22 cellular contexts compared by ENCODE assay signal in the genomic region with DNA sequence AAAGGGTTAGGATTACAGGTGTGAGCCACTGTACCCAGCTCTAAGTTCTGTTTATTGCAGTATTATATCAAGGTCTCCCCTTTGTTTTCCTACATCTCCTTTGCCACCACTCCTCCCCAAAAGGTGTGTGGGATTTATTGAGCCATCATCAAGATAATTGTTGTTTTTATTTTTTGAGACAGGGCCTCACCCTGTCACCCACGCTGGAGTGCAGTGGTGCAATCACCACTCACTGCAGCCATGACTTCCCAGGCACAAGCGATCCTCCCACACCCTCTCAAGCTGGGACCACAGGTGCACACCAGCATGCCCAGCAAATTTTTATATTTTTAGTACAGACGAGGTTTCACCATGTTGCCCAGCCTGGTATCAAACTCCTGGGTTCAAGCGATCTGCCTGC. TPM values are rescaled to one million over a fixed set of nuclear protein-coding genes. Genes with fewer than 3 reads are reported as not detected.
DNase-seq lines count a peak whose midpoint lies in the region; ATAC-seq and TF ChIP-seq lines count a peak whose summit lies in the region.
"Had no signal": no experiment of that assay in that cellular context is flagged by ENCODE, and none has a peak within 500 bp of the region (broad histone marks: within the 10 kb centered on the region; RNA-seq: fewer than 3 reads in every experiment).

No MANE protein-coding gene starts in this region.

- H3K9me3 Mint-ChIP-seq in GM23338 (peaks cover 9% of the 10 kb centered on the region; the same call in 2 of the 3 replicates), endodermal cell (peaks cover 13% of the 10 kb centered on the region), progenitor cell of endocrine pancreas (ENCODE audit: low read depth) (peaks cover 2% of the 10 kb centered on the region)

- H3K27me3 Mint-ChIP-seq in GM23338 (ENCODE audit: insufficient read depth, low read depth, poor library complexity) (peaks cover 3% of the 10 kb centered on the region), endodermal cell (ENCODE audit: insufficient read depth) (no peaks in the 10 kb centered on the region), progenitor cell of endocrine pancreas (no peaks in the 10 kb centered on the region)
- H3K27me3 Mint-ChIP-seq: CD4-positive, alpha-beta memory T cell had no signal

- no peak overlapping the region for H3K4me2 ChIP-seq in GM23338

- H2AFZ ChIP-seq in GM23338: no peak overlapping the region

- WGBS in endodermal cell (ENCODE audit: insufficient coverage in 1 of 2, insufficient read length in 1 of 2), 2 experiments: 90 to 91% methylated on average over 3 to 4 of the region's 4 CpGs
- 90% methylated on average over 4 of the region's 4 CpGs for WGBS in suprapubic skin

- H3K9me3 ChIP-seq in endodermal cell (ENCODE audit: control insufficient read depth, low read length): no peaks in the 10 kb centered on the region
- H3K9me3 ChIP-seq in suprapubic skin: no peaks in the 10 kb centered on the region
- H3K9me3 ChIP-seq: HAP-1 had no signal

- ATAC-seq in GM23338 (no peak), Right ventricle myocardium inferior (no peak), HG03097 (IDR thresholded peaks at IDR 0.05; ENCODE audit: low FRiP score, unreplicated experiment) (no peak), GM21390 (IDR thresholded peaks at IDR 0.05; ENCODE audit: unreplicated experiment) (no peak)

- H3K36me3 ChIP-seq in GM23338 (ENCODE audit: insufficient read depth): no peaks in the 10 kb centered on the region
- no peaks in the 10 kb centered on the region for H3K36me3 ChIP-seq in endodermal cell (ENCODE audit: control insufficient read depth, insufficient read depth, low read length)
- H3K36me3 ChIP-seq in suprapubic skin: no peaks in the 10 kb centered on the region
- H3K36me3 ChIP-seq: HAP-1 had no signal

- TF ChIP-seq POLR2A in suprapubic skin (IDR thresholded peaks at IDR 0.05): no peak

- H3K4me3 ChIP-seq in GM23338: no peak overlapping the region
- H3K4me3 ChIP-seq in endodermal cell (ENCODE audit: low read length): no peak overlapping the region
- no peak overlapping the region for H3K4me3 ChIP-seq in suprapubic skin
- H3K4me3 ChIP-seq: HAP-1 had no signal

- TF ChIP-seq CTCF in GM23338 (conservative IDR thresholded peaks at IDR 0.05; ENCODE audit: low read depth in 2 of 2): no peak
- TF ChIP-seq CTCF in endodermal cell (conservative IDR thresholded peaks at IDR 0.05): no peak
- no peak for TF ChIP-seq CTCF in progenitor cell of endocrine pancreas (IDR thresholded peaks at IDR 0.05; ENCODE audit: unreplicated experiment)
- no peak for TF ChIP-seq CTCF in suprapubic skin (IDR thresholded peaks at IDR 0.05)

- intact Hi-C loops in Right ventricle myocardium inferior (cut with DNase I): no loop called here

- H3K4me1 ChIP-seq in GM23338 (ENCODE audit: insufficient read depth) (no peaks in the 10 kb centered on the region), endodermal cell (ENCODE audit: control insufficient read depth, insufficient read depth, low read length) (no peaks in the 10 kb centered on the region), suprapubic skin (peaks cover 2% of the 10 kb centered on the region)

- H3K9me2 ChIP-seq in GM23338 (ENCODE audit: insufficient read depth): no peaks in the 10 kb centered on the region

- H3K27ac Mint-ChIP-seq in GM23338: peak overlapping the region; percentile 71; the same call in 1 of the 2 replicates
- peak overlapping the region; percentile 73 for H3K27ac Mint-ChIP-seq in endodermal cell
- H3K27ac Mint-ChIP-seq in progenitor cell of endocrine pancreas: peak overlapping the region; percentile 74

- H3K79me2 ChIP-seq in GM23338 (replicated peaks; ENCODE audit: insufficient read depth): no peaks in the 10 kb centered on the region

- H3K4me1 Mint-ChIP-seq in GM23338 (no peaks in the 10 kb centered on the region; the same call in 2 of the 3 replicates), endodermal cell (no peaks in the 10 kb centered on the region), progenitor cell of endocrine pancreas (ENCODE audit: low read depth) (no peaks in the 10 kb centered on the region)
- H3K4me1 Mint-ChIP-seq: CD4-positive, alpha-beta memory T cell had no signal

- no peak overlapping the region for H3K4me3 Mint-ChIP-seq in GM23338
- H3K4me3 Mint-ChIP-seq in endodermal cell: no peak overlapping the region
- no peak overlapping the region for H3K4me3 Mint-ChIP-seq in progenitor cell of endocrine pancreas (ENCODE audit: low read depth)
- H3K4me3 Mint-ChIP-seq: CD4-positive, alpha-beta memory T cell had no signal

- no peak overlapping the region for H3K9ac ChIP-seq in endodermal cell (ENCODE audit: extremely low read depth, low read length, poor library complexity, severe bottlenecking)

- H3K27me3 ChIP-seq in GM23338 (ENCODE audit: insufficient read depth) (no peaks in the 10 kb centered on the region), endodermal cell (ENCODE audit: control insufficient read depth, insufficient read depth, low read length, poor library complexity, severe bottlenecking) (no peaks in the 10 kb centered on the region), suprapubic skin (no peaks in the 10 kb centered on the region)

- H3K36me3 Mint-ChIP-seq in GM23338 (ENCODE audit: low read depth): peaks cover 18% of the 10 kb centered on the region
- peaks cover 12% of the 10 kb centered on the region for H3K36me3 Mint-ChIP-seq in endodermal cell (ENCODE audit: low read depth)
- peaks cover 7% of the 10 kb centered on the region for H3K36me3 Mint-ChIP-seq in progenitor cell of endocrine pancreas (ENCODE audit: insufficient read depth)

- no peaks in the 10 kb centered on the region for H3F3A ChIP-seq in GM23338 (replicated peaks; ENCODE audit: low read depth)

- DNase-seq in GM23338 (ENCODE audit: low spot score) (no peak), endodermal cell (no peak), progenitor cell of endocrine pancreas (ENCODE audit: low spot score, unreplicated experiment) (no peak), suprapubic skin (ENCODE audit: low spot score in 2 of 2) (no peak), Right ventricle myocardium inferior (ENCODE audit: missing footprints) (no peak)
- DNase-seq in activated CD4-positive, alpha-beta T cell treated with anti-CD3 and anti-CD28 coated beads, Interleukin-2, amount 50 U/mL, for 1 hour: no peak
- DNase-seq: C1 segment of cervical spinal cord; Calu3; CD4-positive, alpha-beta memory T cell; COR-L47; DMS153; DMS79; GF-D8 had no signal

- peaks cover 17% of the 10 kb centered on the region; the same call in 1 of the 2 replicates for H4K20me1 ChIP-seq in GM23338 (replicated peaks; ENCODE audit: insufficient read depth)

- no peak overlapping the region for H3K27ac ChIP-seq in GM23338 (ENCODE audit: low read depth)
- no peak overlapping the region for H3K27ac ChIP-seq in endodermal cell (ENCODE audit: low read depth, low read length)
- peak overlapping the region; percentile 29 for H3K27ac ChIP-seq in suprapubic skin

- TF ChIP-seq EP300 in suprapubic skin (IDR thresholded peaks at IDR 0.05): no peak

TF ChIP-seq in GM23338, 12 proteins besides CTCF, POLR2A, EP300 and RAD21 (continues in another document):
- TF ChIP-seq POLR2AphosphoS5 (IDR thresholded peaks at IDR 0.05; ENCODE audit: low read depth) (no peak), NANOG (IDR thresholded peaks at IDR 0.05; ENCODE audit: borderline replicate concordance) (no peak), ZNF114 (CRISPR knock-in tag; IDR thresholded peaks at IDR 0.05) (no peak)

RNA-seq across cellular contexts. Expression of gene SLC31A1, which starts 24.6 kb away (rescaled TPM):
- 32.1 and 33.3 TPM in 2 replicates for total RNA-seq in GM23338 (2014; rRNA removed; shearing (Covaris generic))
- 14.5 and 15.0 TPM in 2 replicates for polyA plus RNA-seq in GM23338 (2016; fragmentation: Nextera tagmentation; extraction: Ambion mirVana)
- 10 to 100 TPM; 29.1 to 32.4 TPM for total RNA-seq in endodermal cell
- polyA plus RNA-seq in endodermal cell (2013, experiment 1 of 2): 20.6 TPM
- polyA plus RNA-seq in endodermal cell (2013, experiment 2 of 2): 22.7 TPM
- 28.2 and 28.5 TPM in 2 replicates for total RNA-seq in progenitor cell of endocrine pancreas
- 10 to 100 TPM; 17.1 to 46.3 (median 27.2) TPM for total RNA-seq in suprapubic skin
- total RNA-seq in Right ventricle myocardium inferior: 12.0 TPM

RNA-seq across cellular contexts. Expression of gene FKBP15, which starts 24.8 kb away (rescaled TPM):
- total RNA-seq in GM23338 (2014; rRNA removed; shearing (Covaris generic)): 14.9 and 15.2 TPM in 2 replicates
- polyA plus RNA-seq in GM23338 (2016; fragmentation: Nextera tagmentation; extraction: Ambion mirVana): 7.6 and 7.9 TPM in 2 replicates
- total RNA-seq in endodermal cell (10 to 100 TPM; 17.1 to 19.6 TPM), progenitor cell of endocrine pancreas (26.9 and 29.3 TPM in 2 replicates), suprapubic skin (10 to 100 TPM; 26.2 to 45.7 (median 30.5) TPM), Right ventricle myocardium inferior (19.4 TPM)
- 15.6 TPM for polyA plus RNA-seq in endodermal cell (2013, experiment 1 of 2)
- polyA plus RNA-seq in endodermal cell (2013, experiment 2 of 2): 15.2 TPM

RNA-seq across cellular contexts. Expression of gene CDC26, which starts 29.5 kb away (rescaled TPM):
- 34.9 and 45.1 TPM in 2 replicates for total RNA-seq in GM23338 (2014; rRNA removed; shearing (Covaris generic))
- polyA plus RNA-seq in GM23338 (2016; fragmentation: Nextera tagmentation; extraction: Ambion mirVana): 85.0 and 112 TPM in 2 replicates
- total RNA-seq in endodermal cell (10 to 100 TPM; 34.7 to 39.7 TPM), progenitor cell of endocrine pancreas (33.0 and 36.6 TPM in 2 replicates), suprapubic skin (10 to 100 TPM; 18.8 to 21.9 (median 20.4) TPM), Right ventricle myocardium inferior (38.3 TPM)
- polyA plus RNA-seq in endodermal cell (2013, experiment 1 of 2): 32.5 TPM
- 33.9 TPM for polyA plus RNA-seq in endodermal cell (2013, experiment 2 of 2)

RNA-seq across cellular contexts. Expression of gene PRPF4, which starts 29.6 kb away (rescaled TPM):
- total RNA-seq in GM23338 (2014; rRNA removed; shearing (Covaris generic)): 31.3 and 34.6 TPM in 2 replicates
- 18.7 and 19.2 TPM in 2 replicates for polyA plus RNA-seq in GM23338 (2016; fragmentation: Nextera tagmentation; extraction: Ambion mirVana)
- total RNA-seq in endodermal cell (10 to 100 TPM; 35.7 to 36.0 TPM), progenitor cell of endocrine pancreas (33.6 and 35.1 TPM in 2 replicates), suprapubic skin (10 to 100 TPM; 13.6 to 21.3 (median 17.6) TPM), Right ventricle myocardium inferior (11.0 TPM)
- 28.4 TPM for polyA plus RNA-seq in endodermal cell (2013, experiment 1 of 2)
- polyA plus RNA-seq in endodermal cell (2013, experiment 2 of 2): 26.7 TPM

RNA-seq across cellular contexts. Expression of gene RNF183, which starts 57.3 kb away (rescaled TPM):
- total RNA-seq in GM23338 (2014; rRNA removed; shearing (Covaris generic)): not detected in 2 replicates
- polyA plus RNA-seq in GM23338 (2016; fragmentation: Nextera tagmentation; extraction: Ambion mirVana): 0.24 and 0.42 TPM in 2 replicates
- total RNA-seq in endodermal cell (under 1 TPM; 0.48 to 0.97 TPM), progenitor cell of endocrine pancreas (0.26 and 0.44 TPM in 2 replicates), suprapubic skin (1 to 10 TPM in 1 of 4 donors, not detected in 3; 2.0 TPM), Right ventricle myocardium inferior (not detected)
- not detected for polyA plus RNA-seq in endodermal cell (2013, experiment 1 of 2)
- not detected for polyA plus RNA-seq in endodermal cell (2013, experiment 2 of 2)
- total RNA-seq: A172; A673; CD4-positive, alpha-beta memory T cell; Daoy; G401; H4 had no signal
- polyA plus RNA-seq: BJ; CD4-positive, alpha-beta memory T cell had no signal
